ENCODE assay signal across 8 cellular contexts in genomic region chr20:54668271-54669053, GRCh38.
DNase-seq lines count a peak whose midpoint lies in the region; ATAC-seq, FAIRE-seq and TF ChIP-seq lines count a peak whose summit lies in the region.

No MANE protein-coding gene starts in this region.

- no peak overlapping the region for H3K27ac Mint-ChIP-seq in mesothelial cell of epicardium

- ATAC-seq in HG02763 (IDR thresholded peaks at IDR 0.05; ENCODE audit: unreplicated experiment) = peak; percentile 58

- H3K9ac ChIP-seq in OCI-LY3 (ENCODE audit: low read length) = peak overlapping the region; percentile 46

- peaks cover 4% of the 10 kb centered on the region for H3K9me3 Mint-ChIP-seq in mesothelial cell of epicardium

- TF ChIP-seq CTCF in OCI-LY3 (IDR thresholded peaks at IDR 0.05; ENCODE audit: low read depth, low read length) (peak; percentile 99), astrocyte of the spinal cord (IDR thresholded peaks at IDR 0.05; ENCODE audit: low read depth, low read length) (peak; percentile 69), mesothelial cell of epicardium (IDR thresholded peaks at IDR 0.05; ENCODE audit: unreplicated experiment) (peak; percentile 52)

- H3K9me3 ChIP-seq in OCI-LY3 (ENCODE audit: insufficient read depth, low read length) = no peaks in the 10 kb centered on the region

- no peaks in the 10 kb centered on the region for H3K79me2 ChIP-seq in OCI-LY3 (ENCODE audit: low read length)

- H3K4me2 ChIP-seq in OCI-LY3 (ENCODE audit: low read length) = peak overlapping the region; percentile 84

- no peaks in the 10 kb centered on the region for H3K36me3 ChIP-seq in OCI-LY3 (replicated peaks; ENCODE audit: low read depth, low read length)

- FAIRE-seq in GM12891 (lab: Jason Lieb, UNC) = peak; percentile 41

- H3K4me3 ChIP-seq in OCI-LY3 (ENCODE audit: low read length) (peak overlapping the region; percentile 67), astrocyte of the spinal cord (ENCODE audit: low read depth, low read length) (no peak overlapping the region)

- DNase-seq in AG08395 (ENCODE audit: low spot score) (peak; percentile 19), GM12891 (ENCODE audit: insufficient read length, low spot score) (no peak), astrocyte of the spinal cord (ENCODE audit: low read depth, low spot score) (no peak), mesothelial cell of epicardium (ENCODE audit: low spot score in 2 of 2, unreplicated experiment in 2 of 2) (peak in 1 of 2 experiments; percentile 49), mesenteric fat pad (ENCODE audit: low spot score) (no peak)
- DNase-seq in NK-92 treated with Interleukin-12 subunit alpha and Interleukin-12 subunit beta, amount 100 ng/mL, for 24 hours (lab: John Stamatoyannopoulos, UW) = no peak

- TF ChIP-seq POLR2A in GM12891 (IDR thresholded peaks at IDR 0.05; ENCODE audit: low read depth, low read length) = no peak

- H3K27ac ChIP-seq in OCI-LY3 (ENCODE audit: low read length) = no peak overlapping the region

- H4K20me1 ChIP-seq in OCI-LY3 (ENCODE audit: insufficient read depth, low read length) = no peaks in the 10 kb centered on the region

- H2AFZ ChIP-seq in OCI-LY3 (ENCODE audit: low read depth, low read length) = peak overlapping the region; percentile 98

- H3K27me3 ChIP-seq in OCI-LY3 (ENCODE audit: low read depth, low read length) = peaks cover 21% of the 10 kb centered on the region

- H3K36me3 Mint-ChIP-seq in mesothelial cell of epicardium = no peaks in the 10 kb centered on the region

- in situ Hi-C loops in astrocyte of the spinal cord (cut with HindIII; ENCODE audit: low sequenced_read_pairs) = no loop called here

- H3K4me1 Mint-ChIP-seq in mesothelial cell of epicardium = peaks cover 6% of the 10 kb centered on the region

- H3K4me3 Mint-ChIP-seq in mesothelial cell of epicardium = peak overlapping the region; percentile 58

- H3K27me3 Mint-ChIP-seq in mesothelial cell of epicardium (ENCODE audit: low read depth) = peaks cover 19% of the 10 kb centered on the region

- H3K4me1 ChIP-seq in OCI-LY3 (ENCODE audit: low read length) = peaks cover 18% of the 10 kb centered on the region

TF ChIP-seq in GM12891, 5 proteins besides CTCF, POLR2A, EP300 and RAD21:
- TF ChIP-seq TAF1 (IDR thresholded peaks at IDR 0.05; ENCODE audit: low read depth, low read length) (no peak), POLR2AphosphoS5 (IDR thresholded peaks at IDR 0.05; ENCODE audit: low read depth, low read length) (no peak), SPI1 (IDR thresholded peaks at IDR 0.05; ENCODE audit: low read depth, low read length) (0 out of 2 replicates have a peak, but pooled peaks have one; percentile 8), POU2F2 (IDR thresholded peaks at IDR 0.05; ENCODE audit: low read depth, low read length) (no peak)
